In genomic region chr2:86482034-86482433, GRCh38 we compare ENCODE assay signal across 10 cellular contexts. TPM values are rescaled to one million over a fixed set of nuclear protein-coding genes. Genes with fewer than 3 reads are reported as not detected.
DNase-seq lines count a peak whose midpoint lies in the region; TF ChIP-seq lines count a peak whose summit lies in the region.
"Had no signal": no experiment of that assay in that cellular context is flagged by ENCODE, and none has a peak within 500 bp of the region (broad histone marks: within the 10 kb centered on the region; RNA-seq: fewer than 3 reads in every experiment).

No MANE protein-coding gene starts in this region.

- H3K79me1 ChIP-seq in mesenchymal stem cell (replicated peaks; ENCODE audit: low read length, poor library complexity, severe bottlenecking): peaks cover 21% of the 10 kb centered on the region

- peaks cover 28 to 98% of the 10 kb centered on the region in 2 experiments for H3K36me3 ChIP-seq in mesenchymal stem cell (ENCODE audit: control insufficient read depth in 1 of 2, insufficient read depth in 2 of 2, low read depth in 1 of 2, low read length in 2 of 2)

- H2AFZ ChIP-seq in mesenchymal stem cell (ENCODE audit: low read depth, low read length): no peak overlapping the region

- H2BK12ac ChIP-seq in mesenchymal stem cell (ENCODE audit: low read length in 2 of 2): no peak overlapping the region

- no peak overlapping the region for H3K23ac ChIP-seq in mesenchymal stem cell (ENCODE audit: low read length in 2 of 2)

- H3K27ac ChIP-seq in mesenchymal stem cell (ENCODE audit: low read length, poor library complexity, severe bottlenecking): no peak overlapping the region

- H2BK15ac ChIP-seq in mesenchymal stem cell (ENCODE audit: low read depth, poor library complexity, severe bottlenecking): no peak overlapping the region

- H2BK5ac ChIP-seq in mesenchymal stem cell (ENCODE audit: low read depth, low read length, poor library complexity, severe bottlenecking): no peak overlapping the region

- no peak overlapping the region for H2AK5ac ChIP-seq in mesenchymal stem cell (ENCODE audit: low read length, severe bottlenecking)

- no peak overlapping the region for H3K14ac ChIP-seq in mesenchymal stem cell (ENCODE audit: low read length in 2 of 2)

- no peak overlapping the region for H3K18ac ChIP-seq in mesenchymal stem cell (ENCODE audit: low read depth in 1 of 2, low read length in 2 of 2)

- H3K4ac ChIP-seq in mesenchymal stem cell (ENCODE audit: low read depth in 1 of 2, low read length in 2 of 2): no peak overlapping the region

- no peak overlapping the region for H2BK120ac ChIP-seq in mesenchymal stem cell (ENCODE audit: low read depth, low read length)

- CTCF ChIA-PET in GM10248 (lab: Yijun Ruan, JAX): no interaction called here

- H3K4me1 ChIP-seq in mesenchymal stem cell (ENCODE audit: control insufficient read depth, insufficient read depth, low read depth, low read length): no peaks in the 10 kb centered on the region
- H3K4me1 ChIP-seq: Caco-2 had no signal

- WGBS in mesenchymal stem cell: 95% methylated on average over 3 of the region's 3 CpGs

- H4K91ac ChIP-seq in mesenchymal stem cell (ENCODE audit: low read length): no peak overlapping the region

- no peaks in the 10 kb centered on the region for H3K9me3 ChIP-seq in mesenchymal stem cell (ENCODE audit: control insufficient read depth, low read length)
- H3K9me3 ChIP-seq: Caco-2 had no signal

- POLR2A ChIA-PET in GM10248 (lab: Yijun Ruan, JAX): no interaction called here

- H3K4me3 ChIP-seq in mesenchymal stem cell (ENCODE audit: insufficient read depth in 1 of 2, low read depth in 1 of 2, low read length in 2 of 2): no peak overlapping the region

- no peak overlapping the region for H3K4me2 ChIP-seq in mesenchymal stem cell (ENCODE audit: low read length, poor library complexity, severe bottlenecking)

- no peak overlapping the region for H3K9ac ChIP-seq in mesenchymal stem cell (ENCODE audit: low read length)

- no peak overlapping the region for H4K8ac ChIP-seq in mesenchymal stem cell (ENCODE audit: low read length)

- TF ChIP-seq CTCF in GM10248 (IDR thresholded peaks at IDR 0.05; ENCODE audit: control extremely low read depth, extremely low read depth, low read depth, missing control alignments): no peak

- no peaks in the 10 kb centered on the region for H3K27me3 ChIP-seq in mesenchymal stem cell (ENCODE audit: control insufficient read depth in 1 of 2, insufficient read depth in 1 of 2, low read length in 2 of 2)

- DNase-seq in ELR (ENCODE audit: low read depth) (peak; percentile 37), M059J (ENCODE audit: low read depth) (peak; percentile 40), astrocyte of the hippocampus (ENCODE audit: low read depth, low spot score) (peak; percentile 26), mesenchymal stem cell (peak; percentile 10), D341Med (ENCODE audit: low spot score) (no peak), GM10248 (ENCODE audit: extremely low spot score) (no peak), NCI-H1417 (lab: John Stamatoyannopoulos, UW) (no peak)
- DNase-seq: activated effector memory CD4-positive, alpha-beta T cell treated with Interleukin-2 at 50 U/mL for 16 hours; Caco-2; NCI-H446 treated with DMSO at 0.1 percent for 48 hours had no signal

RNA-seq across cellular contexts. Expression of gene KDM3A, which starts 40.9 kb away (rescaled TPM):
- 9.6 and 22.8 TPM in 2 replicates for total RNA-seq in M059J (2014; rRNA removed; shearing (Covaris generic))
- 14.3 TPM for polyA plus RNA-seq in mesenchymal stem cell (2013, experiment 1 of 2)
- polyA plus RNA-seq in mesenchymal stem cell (2013, experiment 2 of 2): 14.2 TPM

Comparison
In these comparisons a context has a peak if more than half of its experiments do, and no peak if none do; other contexts are left out.
1. DNase-seq: peak in ELR (single experiment), M059J (single experiment), astrocyte of the hippocampus (single experiment) and mesenchymal stem cell (single experiment); none in D341Med (single experiment), GM10248 (single experiment) and NCI-H1417 (0 of 3).